Comparison of ENCODE assay signal across 1 cellular context in genomic region chr10:116080553-116080952, GRCh38.
TF ChIP-seq lines count a peak whose summit lies in the region.

No MANE protein-coding gene starts in this region.

TF ChIP-seq in IMR-90, 13 proteins besides CTCF, POLR2A, EP300 and RAD21 (continued from another document):
- no peak for TF ChIP-seq BHLHE40 (IDR thresholded peaks at IDR 0.05; ENCODE audit: low read depth, low read length)
